In genomic region chr2:221492606-221493005, GRCh38 we compare ENCODE assay signal across 17 cellular contexts.
"Had no signal": no experiment of that assay in that cellular context is flagged by ENCODE, and none has a peak within 500 bp of the region (broad histone marks: within the 10 kb centered on the region; RNA-seq: fewer than 3 reads in every experiment).

No MANE protein-coding gene starts in this region.

- H3K9me3 ChIP-seq: gastroesophageal sphincter, ovary had no signal

- ATAC-seq: activated T-helper 17 cell treated with anti-CD3 and anti-CD28 coated beads, Interleukin-2, amount 50 U/mL, for 72 hours; effector memory CD8-positive, alpha-beta T cell; gastroesophageal sphincter; left ventricle myocardium superior had no signal

- H3K4me3 ChIP-seq: gastroesophageal sphincter, ovary had no signal

- H3K4me1 ChIP-seq: gastroesophageal sphincter had no signal

- H3K36me3 ChIP-seq: ovary had no signal

- H3K27ac Mint-ChIP-seq: activated CD4-positive, alpha-beta T cell treated with anti-CD3 and anti-CD28 coated beads, Interleukin-2, amount 10 ng/mL, durations not matched to agents 7 days and 5 days; activated naive CD4-positive, alpha-beta T cell treated with anti-CD3 and anti-CD28 coated beads for 36 hours; activated T-helper 17 cell treated with anti-CD3 and anti-CD28 coated beads, Interleukin-2, amount 50 U/mL, for 72 hours; dendritic cell treated with granulocyte-macrophage colony-stimulating factor and Interleukin-4, amounts not matched to agents 40 ng/mL and 50 ng/mL, for 4 days; effector memory CD8-positive, alpha-beta T cell had no signal

- H3K27me3 ChIP-seq: gastroesophageal sphincter, ovary had no signal

- H3K27ac ChIP-seq: epithelial cell of prostate, gastroesophageal sphincter, ovary had no signal

- H3K4me3 Mint-ChIP-seq: activated CD4-positive, alpha-beta T cell treated with anti-CD3 and anti-CD28 coated beads, Interleukin-2, amount 10 ng/mL, durations not matched to agents 7 days and 5 days; activated naive CD4-positive, alpha-beta T cell treated with anti-CD3 and anti-CD28 coated beads for 36 hours; activated T-helper 17 cell treated with anti-CD3 and anti-CD28 coated beads, Interleukin-2, amount 50 U/mL, for 72 hours; dendritic cell treated with granulocyte-macrophage colony-stimulating factor and Interleukin-4, amounts not matched to agents 40 ng/mL and 50 ng/mL, for 4 days; effector memory CD8-positive, alpha-beta T cell had no signal

- DNase-seq: activated CD4-positive, alpha-beta T cell treated with anti-CD3 and anti-CD28 coated beads, Interleukin-2, amount 10 ng/mL, durations not matched to agents 7 days and 5 days; activated CD4-positive, CD25-positive, alpha-beta regulatory T cell; activated CD8-positive, alpha-beta memory T cell treated with anti-CD3 and anti-CD28 coated beads for 24 hours; activated naive CD4-positive, alpha-beta T cell treated with anti-CD3 and anti-CD28 coated beads for 36 hours; activated T-cell treated with anti-CD3 and anti-CD28 coated beads for 4 hours; central memory CD4-positive, alpha-beta T cell; effector memory CD8-positive, alpha-beta T cell; left ventricle myocardium superior; mesendoderm; ovary; stimulated activated CD4-positive, alpha-beta T cell treated with anti-CD3 and anti-CD28 coated beads, Interleukin-15, amount 100 ng/mL, for 24 hours; stimulated activated CD4-positive, alpha-beta T cell treated with anti-CD3 and anti-CD28 coated beads, Interleukin-4, amount 100 ng/mL, for 4 hours; T-helper 2 cell had no signal

- H3K27me3 Mint-ChIP-seq: activated T-helper 17 cell treated with anti-CD3 and anti-CD28 coated beads, Interleukin-2, amount 50 U/mL, for 72 hours; dendritic cell treated with granulocyte-macrophage colony-stimulating factor and Interleukin-4, amounts not matched to agents 40 ng/mL and 50 ng/mL, for 4 days; effector memory CD8-positive, alpha-beta T cell had no signal

- H3K9me3 Mint-ChIP-seq: activated naive CD4-positive, alpha-beta T cell treated with anti-CD3 and anti-CD28 coated beads for 36 hours; activated T-helper 17 cell treated with anti-CD3 and anti-CD28 coated beads, Interleukin-2, amount 50 U/mL, for 72 hours; dendritic cell treated with granulocyte-macrophage colony-stimulating factor and Interleukin-4, amounts not matched to agents 40 ng/mL and 50 ng/mL, for 4 days; effector memory CD8-positive, alpha-beta T cell had no signal
